In genomic region chr13:32315255-32316029, GRCh38 we compare ENCODE assay signal across 8 cellular contexts.
DNase-seq lines count a peak whose midpoint lies in the region; ATAC-seq and TF ChIP-seq lines count a peak whose summit lies in the region.

Gene BRCA2, plus strand, starts transcription at chr13:32315508. Its CDS starts 953 bp downstream, at chr13:32316461.
Gene ZAR1L, minus strand, starts transcription at chr13:32315363. Its CDS starts 3,438 bp downstream, at chr13:32311925.

- H3K4me3 ChIP-seq in HUES48 (ENCODE audit: low read depth, low read length) (peak within 1 kb of the TSS; percentile 91), mucosa of stomach (ENCODE audit: low read length) (peak within 1 kb of the TSS; percentile 82)

- TF ChIP-seq POLR2A in erythroblast (IDR thresholded peaks at IDR 0.05; ENCODE audit: low read length) = peak; percentile 98

- DNase-seq in DMS 273 treated with DMSO at 0.1 percent for 48 hours (lab: John Stamatoyannopoulos, UW) (peak; percentile 66), OCI-M2 (lab: John Stamatoyannopoulos, UW; ENCODE audit: unreplicated experiment) (peak; percentile 22), erythroblast (lab: John Stamatoyannopoulos, UW) (peak; percentile 95 to 96)
- DNase-seq in activated T-cell treated with anti-CD3 and anti-CD28 coated beads, Interleukin-2, amount 50 U/mL, for 1 hour = peak; percentile 85
- peak; percentile 66 to 73 for DNase-seq in stimulated activated CD8-positive, alpha-beta memory T cell treated with anti-CD3 and anti-CD28 coated beads, Interleukin-4, amount 100 ng/mL, for 4 hours (ENCODE audit: low read depth in 2 of 2, low spot score in 1 of 2)

- H3K9ac ChIP-seq in HUES48 (ENCODE audit: low read depth, low read length) (peak within 1 kb of the TSS; percentile 97), mucosa of stomach (ENCODE audit: low read length) (peak within 1 kb of the TSS; percentile 90)

- H3K9me3 ChIP-seq in HUES48 (ENCODE audit: control insufficient read depth, insufficient read depth, low read length) (no peaks in the 10 kb centered on the region), mucosa of stomach (ENCODE audit: control insufficient read depth, low read length) (no peaks in the 10 kb centered on the region)

- peaks cover 8% of the 10 kb centered on the region for H3K4me1 ChIP-seq in HUES48 (ENCODE audit: control insufficient read depth, insufficient read depth, low read length)
- peaks cover 8% of the 10 kb centered on the region for H3K4me1 ChIP-seq in mucosa of stomach (ENCODE audit: control insufficient read depth, insufficient read depth, low read length)

- peaks cover 21% of the 10 kb centered on the region for H3K36me3 ChIP-seq in HUES48 (ENCODE audit: control insufficient read depth, insufficient read depth, low read length)
- no peaks in the 10 kb centered on the region for H3K36me3 ChIP-seq in mucosa of stomach (ENCODE audit: control insufficient read depth, insufficient read depth, low read length)

- H3K27me3 ChIP-seq in HUES48 (ENCODE audit: control insufficient read depth, insufficient read depth, low read length) (no peaks in the 10 kb centered on the region), mucosa of stomach (ENCODE audit: control insufficient read depth, insufficient read depth, low read length) (no peaks in the 10 kb centered on the region)

- H3K27ac ChIP-seq in HUES48 (ENCODE audit: low read depth, low read length) = peak within 1 kb of the TSS; percentile 95

- peak; percentile 94 for ATAC-seq in GM21423 (IDR thresholded peaks at IDR 0.05; ENCODE audit: unreplicated experiment)

Comparison
In these comparisons a context has a peak if more than half of its experiments do, and no peak if none do; other contexts are left out.
1. Peak in every context shown above with its lines: DNase-seq, ATAC-seq, H3K4me3 ChIP-seq and H3K27ac ChIP-seq.
2. DNase-seq: peak in every context shown above with its lines; median percentile 96 in erythroblast; 85 in activated T-cell treated with anti-CD3 and anti-CD28 coated beads, Interleukin-2, amount 50 U/mL, for 1 hour; 70 in stimulated activated CD8-positive, alpha-beta memory T cell treated with anti-CD3 and anti-CD28 coated beads, Interleukin-4, amount 100 ng/mL, for 4 hours; 66 in DMS 273 treated with DMSO at 0.1 percent for 48 hours; 22 in OCI-M2.